In genomic region chr15:78951841-78952238, GRCh38 we compare ENCODE assay signal across 1 cellular context.
TF ChIP-seq lines count a peak whose summit lies in the region.

No MANE protein-coding gene starts in this region.

TF ChIP-seq in HepG2, 621 proteins besides CTCF, POLR2A, EP300 and RAD21 (continued from another document and continues in another):
- TF ChIP-seq ZNF800 (CRISPR knock-in tag; IDR thresholded peaks at IDR 0.05) (no peak), MED1 (CRISPR knock-in tag; IDR thresholded peaks at IDR 0.05) (peak; percentile 52; the same call in 1 of the 2 replicates), PPARG (CRISPR knock-in tag; conservative IDR thresholded peaks at IDR 0.05) (peak; percentile 94), SOX6 (IDR thresholded peaks at IDR 0.05) (no peak), SOX6 (CRISPR knock-in tag; IDR thresholded peaks at IDR 0.05) (peak; percentile 50; the same call in 1 of the 2 replicates), TRAFD1 (CRISPR knock-in tag; IDR thresholded peaks at IDR 0.05; ENCODE audit: borderline replicate concordance) (no peak), NR2F2 (IDR thresholded peaks at IDR 0.05; ENCODE audit: borderline replicate concordance, low read depth) (0 out of 2 replicates have a peak, but pooled peaks have one; percentile 37), FOXA1 (IDR thresholded peaks at IDR 0.05) (peak; percentile 49), FOXA1 (CRISPR knock-in tag; IDR thresholded peaks at IDR 0.05) (peak; percentile 91), REPIN1 (CRISPR knock-in tag; IDR thresholded peaks at IDR 0.05; ENCODE audit: borderline replicate concordance, low read depth) (no peak), ZNF841 (CRISPR knock-in tag; IDR thresholded peaks at IDR 0.05; ENCODE audit: borderline replicate concordance) (no peak), ZNF547 (CRISPR knock-in tag; IDR thresholded peaks at IDR 0.05) (no peak), ZIK1 (CRISPR knock-in tag; IDR thresholded peaks at IDR 0.05; ENCODE audit: borderline replicate concordance, low read depth) (no peak), DPF2 (CRISPR knock-in tag; IDR thresholded peaks at IDR 0.05; ENCODE audit: borderline replicate concordance, low read depth) (0 out of 2 replicates have a peak, but pooled peaks have one; percentile 38), TFE3 (CRISPR knock-in tag; IDR thresholded peaks at IDR 0.05) (no peak), HINFP (CRISPR knock-in tag; IDR thresholded peaks at IDR 0.05; ENCODE audit: low read depth) (no peak), ZNF746 (CRISPR knock-in tag; IDR thresholded peaks at IDR 0.05) (no peak), ZNF431 (CRISPR knock-in tag; IDR thresholded peaks at IDR 0.05; ENCODE audit: borderline replicate concordance, low read depth) (no peak), PAXIP1 (CRISPR knock-in tag; conservative IDR thresholded peaks at IDR 0.05) (peak; percentile 54; the same call in 1 of the 2 replicates), SOX5 (CRISPR knock-in tag; IDR thresholded peaks at IDR 0.05; ENCODE audit: borderline replicate concordance) (peak; percentile 31; the same call in 1 of the 2 replicates), CEBPB (IDR thresholded peaks at IDR 0.05; ENCODE audit: borderline replicate concordance, low read depth, low read length) (peak; percentile 41; the same call in 1 of the 2 replicates), CBX5 (CRISPR knock-in tag; IDR thresholded peaks at IDR 0.05; ENCODE audit: borderline replicate concordance) (no peak), ZNF224 (CRISPR knock-in tag; IDR thresholded peaks at IDR 0.05) (no peak), ZSCAN31 (CRISPR knock-in tag; IDR thresholded peaks at IDR 0.05; ENCODE audit: low read depth) (no peak), DMTF1 (CRISPR knock-in tag; IDR thresholded peaks at IDR 0.05) (no peak), RBM39 (IDR thresholded peaks at IDR 0.05; ENCODE audit: low read depth, low read length, poor library complexity, severe bottlenecking) (no peak), TOPORS (CRISPR knock-in tag; IDR thresholded peaks at IDR 0.05) (no peak), DBP (CRISPR knock-in tag; IDR thresholded peaks at IDR 0.05; ENCODE audit: not compliant biosample characterization) (no peak), ZFP82 (CRISPR knock-in tag; IDR thresholded peaks at IDR 0.05; ENCODE audit: borderline replicate concordance) (no peak), ZC3H4 (CRISPR knock-in tag; IDR thresholded peaks at IDR 0.05; ENCODE audit: borderline replicate concordance) (no peak), HMGA1 (CRISPR knock-in tag; conservative IDR thresholded peaks at IDR 0.05) (no peak), ZNF329 (CRISPR knock-in tag; IDR thresholded peaks at IDR 0.05; ENCODE audit: low read depth) (no peak), KIAA2018 (CRISPR knock-in tag; IDR thresholded peaks at IDR 0.05; ENCODE audit: borderline replicate concordance) (no peak), ZZZ3 (CRISPR knock-in tag; IDR thresholded peaks at IDR 0.05; ENCODE audit: borderline replicate concordance) (no peak), PHF21A (CRISPR knock-in tag; IDR thresholded peaks at IDR 0.05) (0 out of 2 replicates have a peak, but pooled peaks have one; percentile 41), SRY (CRISPR knock-in tag; IDR thresholded peaks at IDR 0.05) (no peak), ZNF83 (CRISPR knock-in tag; IDR thresholded peaks at IDR 0.05; ENCODE audit: borderline replicate concordance) (no peak), SAP130 (CRISPR knock-in tag; IDR thresholded peaks at IDR 0.05; ENCODE audit: low read depth) (peak; percentile 11; the same call in 1 of the 2 replicates)
